In the genomic region with DNA sequence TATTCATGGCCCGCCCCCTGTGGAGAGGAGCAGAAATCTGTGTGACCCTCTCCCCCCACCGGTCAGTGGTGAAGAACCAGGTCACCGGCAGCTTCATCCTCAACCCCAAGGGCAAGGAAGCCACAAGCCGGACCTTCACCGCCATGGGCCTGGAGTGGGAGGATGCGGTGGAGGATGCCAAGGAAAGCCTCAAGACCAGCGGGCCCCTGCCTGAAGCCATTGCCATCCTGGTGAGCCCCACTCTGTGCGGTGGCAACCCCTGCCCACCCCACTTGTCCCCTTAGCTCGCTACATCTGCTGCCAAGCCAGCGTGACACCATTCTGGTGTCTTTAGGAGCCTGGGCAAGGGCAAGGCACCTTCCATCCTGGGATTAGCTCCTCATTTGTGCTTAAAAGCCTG, we compare ENCODE assay signal across 33 cellular contexts. TPM values are rescaled to one million over a fixed set of nuclear protein-coding genes. Genes with fewer than 3 reads are reported as not detected.
"Had no signal": no experiment of that assay in that cellular context is flagged by ENCODE, and none has a peak within 500 bp of the region (broad histone marks: within the 10 kb centered on the region; RNA-seq: fewer than 3 reads in every experiment).

No MANE protein-coding gene starts in this region.

- H3K27me3 ChIP-seq: adrenal gland, MG63, SJSA1 had no signal

- H3K36me3 Mint-ChIP-seq: activated naive CD4-positive, alpha-beta T cell treated with anti-CD3 and anti-CD28 coated beads, Interleukin-2, amount 50 U/mL, for 72 hours; brain had no signal

- H3K4me3 ChIP-seq: adrenal gland, MG63, SJSA1 had no signal

- H3K4me3 Mint-ChIP-seq: activated CD4-positive, alpha-beta T cell treated with anti-CD3 and anti-CD28 coated beads for 36 hours; activated CD4-positive, alpha-beta T cell treated with anti-CD3 and anti-CD28 coated beads, Interleukin-2, amount 10 ng/mL, durations not matched to agents 7 days and 5 days; activated CD8-positive, alpha-beta T cell treated with anti-CD3 and anti-CD28 coated beads, Interleukin-2, amount 10 ng/mL, durations not matched to agents 7 days and 5 days; activated naive CD4-positive, alpha-beta T cell treated with anti-CD3 and anti-CD28 coated beads for 36 hours; activated T-cell treated with anti-CD3 and anti-CD28 coated beads, Interleukin-2, amount 50 U/mL, for 24 hours; brain; T-helper 1 cell treated with Interleukin-12 subunit alpha and Interleukin-12 subunit beta and Interleukin-4 antibody, amounts not matched to agents 30 μg/mL and 1 μg/mL, for 36 hours; T-helper 2 cell treated with Interferon-gamma antibody and Interleukin-4, amounts not matched to agents 5 μg/mL and 100 μg/mL, for 36 hours had no signal

- H3K4me1 Mint-ChIP-seq: activated CD4-positive, alpha-beta T cell treated with anti-CD3 and anti-CD28 coated beads for 36 hours; activated CD4-positive, alpha-beta T cell treated with anti-CD3 and anti-CD28 coated beads, Interleukin-2, amount 10 ng/mL, durations not matched to agents 7 days and 5 days had no signal

- H3K36me3 ChIP-seq: adrenal gland, MG63, SJSA1 had no signal

- H3K27ac ChIP-seq: adrenal gland, SJSA1 had no signal

- H3K4me2 ChIP-seq: SK-N-SH had no signal

- H3K27me3 Mint-ChIP-seq: activated CD4-positive, alpha-beta T cell treated with anti-CD3 and anti-CD28 coated beads for 36 hours; activated CD4-positive, alpha-beta T cell treated with anti-CD3 and anti-CD28 coated beads, Interleukin-2, amount 10 ng/mL, durations not matched to agents 7 days and 5 days; activated T-cell treated with anti-CD3 and anti-CD28 coated beads, Interleukin-2, amount 50 U/mL, for 24 hours had no signal

- DNase-seq: activated CD4-positive, alpha-beta T cell treated with anti-CD3 and anti-CD28 coated beads for 36 hours; activated CD4-positive, alpha-beta T cell treated with anti-CD3 and anti-CD28 coated beads, Interleukin-2, amount 10 ng/mL, durations not matched to agents 7 days and 5 days; activated CD4-positive, alpha-beta T cell treated with anti-CD3 and anti-CD28 coated beads, Interleukin-2, amount 50 U/mL, for 48 hours; activated CD8-positive, alpha-beta T cell treated with anti-CD3 and anti-CD28 coated beads, Interleukin-2, amount 10 ng/mL, durations not matched to agents 7 days and 5 days; activated gamma-delta T cell treated with Interleukin-2 at 50 U/mL for 16 hours; activated naive CD4-positive, alpha-beta T cell treated with anti-CD3 and anti-CD28 coated beads for 36 hours; activated T-cell treated with anti-CD3 and anti-CD28 coated beads, Interleukin-2, amount 50 U/mL, for 24 hours; adrenal gland; caudate nucleus; Kasumi-1; KG1; NCI-H1048; NCI-H1105 treated with DMSO at 0.1 percent for 48 hours; NCI-H1436; NCI-H1694; NCI-H1930; NCI-H2081 treated with DMSO at 0.1 percent for 48 hours; NCI-H226; NCI-H446 treated with DMSO at 0.1 percent for 48 hours; NCI-H524; SHP77 treated with DMSO at 0.1 percent for 48 hours; SK-N-SH had no signal

- H3K9me3 ChIP-seq: adrenal gland, MG63, SJSA1, SK-N-SH had no signal

- ATAC-seq: activated CD4-positive, alpha-beta T cell treated with anti-CD3 and anti-CD28 coated beads for 36 hours; activated CD4-positive, CD25-positive, alpha-beta regulatory T cell treated with anti-CD3 and anti-CD28 coated beads, Interleukin-2, amount 50 U/mL, for 24 hours; activated CD8-positive, alpha-beta T cell treated with anti-CD3 and anti-CD28 coated beads, Interleukin-2, amount 10 ng/mL, durations not matched to agents 7 days and 5 days; activated naive CD4-positive, alpha-beta T cell treated with anti-CD3 and anti-CD28 coated beads, Interleukin-2, amount 50 U/mL, for 72 hours; Panc1 had no signal

- H3K9ac ChIP-seq: SK-N-SH had no signal

- H3K4me1 ChIP-seq: adrenal gland, SJSA1 had no signal

- H3K9me3 Mint-ChIP-seq: activated CD4-positive, alpha-beta T cell treated with anti-CD3 and anti-CD28 coated beads, Interleukin-2, amount 10 ng/mL, durations not matched to agents 7 days and 5 days; activated naive CD4-positive, alpha-beta T cell treated with anti-CD3 and anti-CD28 coated beads for 36 hours; activated naive CD4-positive, alpha-beta T cell treated with anti-CD3 and anti-CD28 coated beads, Interleukin-2, amount 50 U/mL, for 72 hours; activated T-cell treated with anti-CD3 and anti-CD28 coated beads, Interleukin-2, amount 50 U/mL, for 24 hours; activated T-helper 2 cell treated with anti-CD3 and anti-CD28 coated beads, Interferon-gamma antibody, Interleukin-2, Interleukin-4, amounts not matched to agents 10 μg/mL and 5 μg/mL and 100 μg/mL, durations not matched to agents 14 hours and 24 hours and 36 hours; T-helper 1 cell treated with Interleukin-12 subunit alpha and Interleukin-12 subunit beta and Interleukin-4 antibody, amounts not matched to agents 30 μg/mL and 1 μg/mL, for 36 hours; T-helper 2 cell treated with Interferon-gamma antibody and Interleukin-4, amounts not matched to agents 5 μg/mL and 100 μg/mL, for 36 hours had no signal

- H3K27ac Mint-ChIP-seq: activated CD4-positive, alpha-beta T cell treated with anti-CD3 and anti-CD28 coated beads for 36 hours; activated CD4-positive, alpha-beta T cell treated with anti-CD3 and anti-CD28 coated beads, Interleukin-2, amount 10 ng/mL, durations not matched to agents 7 days and 5 days; activated CD8-positive, alpha-beta T cell treated with anti-CD3 and anti-CD28 coated beads, Interleukin-2, amount 10 ng/mL, durations not matched to agents 7 days and 5 days; activated naive CD4-positive, alpha-beta T cell treated with anti-CD3 and anti-CD28 coated beads for 36 hours; activated T-cell treated with anti-CD3 and anti-CD28 coated beads, Interleukin-2, amount 50 U/mL, for 24 hours; activated T-helper 2 cell treated with anti-CD3 and anti-CD28 coated beads, Interferon-gamma antibody, Interleukin-2, Interleukin-4, amounts not matched to agents 10 μg/mL and 5 μg/mL and 100 μg/mL, durations not matched to agents 14 hours and 24 hours and 36 hours; brain; T-helper 1 cell treated with Interleukin-12 subunit alpha and Interleukin-12 subunit beta and Interleukin-4 antibody, amounts not matched to agents 30 μg/mL and 1 μg/mL, for 36 hours; T-helper 2 cell treated with Interferon-gamma antibody and Interleukin-4, amounts not matched to agents 5 μg/mL and 100 μg/mL, for 36 hours had no signal

RNA-seq across cellular contexts. Expression of a gene that starts 35.4 kb away (rescaled TPM):
- total RNA-seq: activated CD4-positive, alpha-beta T cell treated with anti-CD3 and anti-CD28 coated beads for 36 hours; activated CD4-positive, alpha-beta T cell treated with anti-CD3 and anti-CD28 coated beads, Interleukin-2, amount 10 ng/mL, durations not matched to agents 7 days and 5 days; activated CD8-positive, alpha-beta T cell treated with anti-CD3 and anti-CD28 coated beads, Interleukin-2, amount 10 ng/mL, durations not matched to agents 7 days and 5 days; activated naive CD4-positive, alpha-beta T cell treated with anti-CD3 and anti-CD28 coated beads for 36 hours; activated naive CD4-positive, alpha-beta T cell treated with anti-CD3 and anti-CD28 coated beads, Interleukin-2, amount 50 U/mL, for 72 hours; activated T-helper 2 cell treated with anti-CD3 and anti-CD28 coated beads, Interferon-gamma antibody, Interleukin-2, Interleukin-4, amounts not matched to agents 10 μg/mL and 5 μg/mL and 100 μg/mL, durations not matched to agents 14 hours and 24 hours and 36 hours; adrenal gland; bronchial epithelial cell; RPMI7951; SJSA1 had no signal
- polyA plus RNA-seq: SK-N-SH had no signal
